In genomic region chr6:137873273-137873762, GRCh38 we compare ENCODE assay signal across 1 cellular context.
A peak's percentile ranks its signal among the peaks of the same experiment; 100 is the strongest.
TF ChIP-seq lines count a peak whose summit lies in the region.

No MANE protein-coding gene starts in this region.

TF ChIP-seq in GM12878, 131 proteins besides CTCF, POLR2A, EP300 and RAD21 (continued from another document and continues in another):
- TF ChIP-seq ZBTB33 (IDR thresholded peaks at IDR 0.05): no peak
- no peak for TF ChIP-seq HSF1 (IDR thresholded peaks at IDR 0.05; ENCODE audit: low read depth, low read length)
- peak; percentile 61; the same call in 1 of the 2 replicates for TF ChIP-seq POLR2AphosphoS2 (IDR thresholded peaks at IDR 0.05; ENCODE audit: low read depth, low read length)
- TF ChIP-seq NR2C2 (IDR thresholded peaks at IDR 0.05; ENCODE audit: borderline replicate concordance, control insufficient read depth, insufficient read length, low read depth): no peak
- peak; percentile 73 for TF ChIP-seq ZNF24 (IDR thresholded peaks at IDR 0.05)
- no peak for TF ChIP-seq SMAD5 (IDR thresholded peaks at IDR 0.05; ENCODE audit: low read depth)
- no peak for TF ChIP-seq PAX5 (IDR thresholded peaks at IDR 0.05; ENCODE audit: borderline replicate concordance, low read depth, low read length)
- TF ChIP-seq MXI1 (IDR thresholded peaks at IDR 0.05; ENCODE audit: low read depth, low read length): no peak
- no peak for TF ChIP-seq USF1 (IDR thresholded peaks at IDR 0.05; ENCODE audit: borderline replicate concordance, extremely low read length, insufficient read depth, low read depth, low read length)
- no peak for TF ChIP-seq CHD2 (IDR thresholded peaks at IDR 0.05; ENCODE audit: borderline replicate concordance, low read depth, low read length)
- no peak for TF ChIP-seq MEF2B (IDR thresholded peaks at IDR 0.05; ENCODE audit: partially characterized antibody, poor library complexity, severe bottlenecking)
- peak; percentile 50; the same call in 1 of the 2 replicates for TF ChIP-seq ATF7 (IDR thresholded peaks at IDR 0.05; ENCODE audit: low read depth)
- no peak for TF ChIP-seq KDM1A (IDR thresholded peaks at IDR 0.05; ENCODE audit: borderline replicate concordance)
- no peak for TF ChIP-seq ATF3 (IDR thresholded peaks at IDR 0.05; ENCODE audit: borderline replicate concordance, extremely low read depth, low read depth, low read length)
- TF ChIP-seq ZZZ3 (IDR thresholded peaks at IDR 0.05; ENCODE audit: control insufficient read depth, insufficient read length, low read depth): no peak
- 0 out of 2 replicates have a peak, but pooled peaks have one; percentile 34 for TF ChIP-seq TCF12 (IDR thresholded peaks at IDR 0.05; ENCODE audit: low read depth, low read length)
- TF ChIP-seq ZSCAN29 (IDR thresholded peaks at IDR 0.05): 0 out of 2 replicates have a peak, but pooled peaks have one; percentile 35
- no peak for TF ChIP-seq TCF7 (IDR thresholded peaks at IDR 0.05; ENCODE audit: borderline replicate concordance)
- TF ChIP-seq PAX8 (IDR thresholded peaks at IDR 0.05): no peak
- no peak for TF ChIP-seq ELK1 (IDR thresholded peaks at IDR 0.05; ENCODE audit: low read depth, low read length)
- TF ChIP-seq MYB (IDR thresholded peaks at IDR 0.05; ENCODE audit: borderline replicate concordance, low read depth, low read length): no peak
- TF ChIP-seq GATAD2B (conservative IDR thresholded peaks at IDR 0.05; ENCODE audit: low read depth): no peak
- peak; percentile 75 for TF ChIP-seq POLR2AphosphoS5 (IDR thresholded peaks at IDR 0.05; ENCODE audit: low read length)
- TF ChIP-seq NRF1 (conservative IDR thresholded peaks at IDR 0.05; ENCODE audit: low read depth, low read length): no peak
- no peak for TF ChIP-seq PBX3 (IDR thresholded peaks at IDR 0.05; ENCODE audit: insufficient replicate concordance, low read depth, low read length)
- TF ChIP-seq CBX5 (IDR thresholded peaks at IDR 0.05; ENCODE audit: low read depth): no peak
- no peak for TF ChIP-seq PRDM15 (CRISPR knock-in tag; IDR thresholded peaks at IDR 0.05)
- no peak for TF ChIP-seq ZBTB4 (CRISPR knock-in tag; IDR thresholded peaks at IDR 0.05)
- TF ChIP-seq SIN3A (IDR thresholded peaks at IDR 0.05; ENCODE audit: low read depth, low read length): no peak
- TF ChIP-seq POU2F2 (IDR thresholded peaks at IDR 0.05; ENCODE audit: borderline replicate concordance, low read depth, low read length): no peak; the same call in 2 of the 3 replicates
- TF ChIP-seq FOS (IDR thresholded peaks at IDR 0.05; ENCODE audit: borderline replicate concordance, extremely low read depth, insufficient read length): no peak
- TF ChIP-seq RB1 (IDR thresholded peaks at IDR 0.05; ENCODE audit: borderline replicate concordance): no peak
- no peak for TF ChIP-seq BRCA1 (IDR thresholded peaks at IDR 0.05; ENCODE audit: low read depth, low read length)
- no peak for TF ChIP-seq TCF3 (IDR thresholded peaks at IDR 0.05; ENCODE audit: borderline replicate concordance, insufficient read depth, low read depth, low read length)
- no peak for TF ChIP-seq LARP7 (IDR thresholded peaks at IDR 0.05)
- no peak for TF ChIP-seq WRNIP1 (IDR thresholded peaks at IDR 0.05; ENCODE audit: borderline replicate concordance, low read depth, low read length)
- TF ChIP-seq IRF5 (IDR thresholded peaks at IDR 0.05; ENCODE audit: borderline replicate concordance): no peak
- peak; percentile 62; the same call in 1 of the 2 replicates for TF ChIP-seq NFIC (IDR thresholded peaks at IDR 0.05; ENCODE audit: low read depth, low read length)
- TF ChIP-seq MYC (IDR thresholded peaks at IDR 0.05; ENCODE audit: insufficient read depth, insufficient read length, insufficient replicate concordance, low read length, severe bottlenecking): no peak
- no peak for TF ChIP-seq CHD4 (IDR thresholded peaks at IDR 0.05)
- TF ChIP-seq CBX3 (IDR thresholded peaks at IDR 0.05; ENCODE audit: borderline replicate concordance, low read depth): no peak
- TF ChIP-seq YY1 (IDR thresholded peaks at IDR 0.05; ENCODE audit: low read depth, low read length): no peak
- no peak for TF ChIP-seq TBL1XR1 (IDR thresholded peaks at IDR 0.05; ENCODE audit: low read depth, low read length)
- TF ChIP-seq ASH2L (IDR thresholded peaks at IDR 0.05; ENCODE audit: borderline replicate concordance, low read depth): no peak
- TF ChIP-seq NR2F1 (conservative IDR thresholded peaks at IDR 0.05): no peak
- TF ChIP-seq MTA2 (IDR thresholded peaks at IDR 0.05; ENCODE audit: low read depth): peak; percentile 73; the same call in 1 of the 2 replicates
- TF ChIP-seq JUND (IDR thresholded peaks at IDR 0.05; ENCODE audit: low read depth, low read length): no peak
- TF ChIP-seq ESRRA (IDR thresholded peaks at IDR 0.05; ENCODE audit: low read length): no peak
- TF ChIP-seq RELB (IDR thresholded peaks at IDR 0.05; ENCODE audit: low read depth): peak; percentile 98
- no peak for TF ChIP-seq CHD1 (IDR thresholded peaks at IDR 0.05; ENCODE audit: low read depth, low read length)
- no peak for TF ChIP-seq HDAC2 (IDR thresholded peaks at IDR 0.05)
- no peak for TF ChIP-seq ZNF207 (IDR thresholded peaks at IDR 0.05; ENCODE audit: borderline replicate concordance)
- no peak for TF ChIP-seq NFXL1 (IDR thresholded peaks at IDR 0.05; ENCODE audit: borderline replicate concordance)
